9 cellular contexts compared by ENCODE assay signal in the genomic region with DNA sequence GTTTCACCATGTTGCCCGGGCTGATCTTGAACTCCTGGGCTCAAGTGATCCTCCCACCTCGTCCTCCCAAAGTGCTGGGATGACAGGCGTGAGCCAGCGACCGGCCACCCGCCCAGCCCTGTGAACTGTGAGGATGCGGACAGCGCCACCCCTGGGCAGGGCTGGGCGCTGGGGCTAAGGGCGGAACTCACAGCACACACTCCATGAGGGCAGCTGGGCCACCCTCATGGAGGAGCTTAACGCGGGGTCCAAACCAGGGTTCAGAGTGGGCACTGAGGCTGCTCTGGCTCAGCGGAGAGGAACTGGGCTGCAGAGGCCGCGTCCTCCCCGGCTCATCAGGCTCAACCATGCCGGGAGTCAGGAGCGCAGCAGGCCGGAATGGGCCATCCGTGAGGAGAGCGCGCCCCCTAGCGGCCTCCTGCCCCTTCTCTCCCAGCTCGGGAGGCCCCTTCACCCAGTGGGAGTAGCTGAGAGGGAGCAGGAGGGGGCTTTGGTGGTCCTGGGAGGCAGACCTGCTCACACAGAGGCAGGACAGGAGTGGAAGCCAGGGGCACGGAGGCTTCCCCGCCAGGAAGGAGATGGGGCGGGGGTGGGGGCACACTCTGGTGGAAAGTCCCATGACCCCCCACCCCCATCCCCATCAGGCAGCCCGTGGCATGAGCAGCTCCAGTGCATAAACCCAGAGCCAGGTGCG. TPM values are rescaled to one million over a fixed set of nuclear protein-coding genes. Genes with fewer than 3 reads are reported as not detected.
DNase-seq lines count a peak whose midpoint lies in the region; ATAC-seq and TF ChIP-seq lines count a peak whose summit lies in the region.
"Had no signal": no experiment of that assay in that cellular context is flagged by ENCODE, and none has a peak within 500 bp of the region (broad histone marks: within the 10 kb centered on the region; RNA-seq: fewer than 3 reads in every experiment).

No MANE protein-coding gene starts in this region.

- H3K4me1 ChIP-seq in IMR-90 (ENCODE audit: control insufficient read depth, insufficient read depth, low read length) (peaks cover 4% of the 10 kb centered on the region), Panc1 (ENCODE audit: control insufficient read depth, insufficient read depth, low read length) (no peaks in the 10 kb centered on the region), fibroblast of lung (ENCODE audit: control insufficient read depth, extremely low read depth, insufficient read depth, low read length) (peaks cover under 1% of the 10 kb centered on the region)

- no peak overlapping the region for H2BK20ac ChIP-seq in IMR-90 (ENCODE audit: low read depth, low read length)

- no peaks in the 10 kb centered on the region for H3K36me3 Mint-ChIP-seq in nephron progenitor cell (ENCODE audit: low read depth)

- H3K23ac ChIP-seq in IMR-90 (ENCODE audit: low read depth, low read length): no peak overlapping the region

- dilution Hi-C loops in IMR-90 (cut with HindIII; ENCODE audit: low sequenced_read_pairs, unreplicated experiment): no loop called here

- H4K20me1 ChIP-seq in IMR-90 (ENCODE audit: insufficient read depth, low read length) (peaks cover 16% of the 10 kb centered on the region), fibroblast of lung (ENCODE audit: control insufficient read depth, extremely low read depth, insufficient read depth, low read length) (no peaks in the 10 kb centered on the region)

- H2AFZ ChIP-seq in IMR-90 (replicated peaks; ENCODE audit: low read length, poor library complexity) (peak overlapping the region; percentile 88), fibroblast of lung (ENCODE audit: low read length) (no peak overlapping the region)

- H3K27ac ChIP-seq in IMR-90 (ENCODE audit: insufficient read depth, low read length) (no peak overlapping the region), Panc1 (ENCODE audit: low read length) (no peak overlapping the region), fibroblast of lung (ENCODE audit: insufficient read depth, low read length) (no peak overlapping the region)

- H3K4me2 ChIP-seq in IMR-90 (ENCODE audit: low read depth, low read length): peak overlapping the region; percentile 9; the same call in 1 of the 2 replicates
- H3K4me2 ChIP-seq in fibroblast of lung (ENCODE audit: extremely low read depth, insufficient read depth, low read length): peak overlapping the region; percentile 11

- H3K14ac ChIP-seq in IMR-90 (replicated peaks; ENCODE audit: low read depth, low read length): no peak overlapping the region

- peaks cover 0 to 14% of the 10 kb centered on the region in 2 experiments; a peak in 1 of 4 replicates for H3K79me1 ChIP-seq in IMR-90 (ENCODE audit: low read depth in 1 of 2, low read length in 2 of 2)

- H2AK5ac ChIP-seq in IMR-90 (ENCODE audit: low read depth, low read length): peak overlapping the region; percentile 76

- H3K9ac ChIP-seq in IMR-90 (ENCODE audit: low read depth, low read length): no peak overlapping the region
- no peak overlapping the region for H3K9ac ChIP-seq in fibroblast of lung (ENCODE audit: insufficient read depth, low read length)

- H3K4ac ChIP-seq in IMR-90 (ENCODE audit: low read depth, low read length): peak overlapping the region; percentile 64; the same call in 1 of the 2 replicates

- 0 out of 4 replicates have a peak overlapping the region, but pooled peaks of 1 of the 2 experiments have one; percentile 6 for H4K8ac ChIP-seq in IMR-90 (ENCODE audit: low read depth in 2 of 2, low read length in 2 of 2)

- WGBS in IMR-90 (ENCODE audit: extremely low coverage in 2 of 2, insufficient read length in 1 of 2), 2 experiments: 51% methylated on average over 10 of the region's 29 CpGs; no CpG with 5 or more reads in 1 of the 2 experiments

- TF ChIP-seq CTCF in IMR-90 (conservative IDR thresholded peaks at IDR 0.05; ENCODE audit: low read depth, low read length) (peak; percentile 80), Panc1 (IDR thresholded peaks at IDR 0.05) (peak; percentile 97), fibroblast of lung (conservative IDR thresholded peaks at IDR 0.05 in 1 of 2, IDR thresholded peaks at IDR 0.05 in 1 of 2; ENCODE audit: low read depth in 1 of 2, low read length in 2 of 2) (peak; percentile 63 to 77), nephron progenitor cell (IDR thresholded peaks at IDR 0.05) (peak; percentile 96)

- 0 out of 2 replicates have a peak overlapping the region, but pooled peaks have one; percentile 39 for H4K91ac ChIP-seq in IMR-90 (ENCODE audit: insufficient read depth, low read depth, low read length)

- H3K4me1 Mint-ChIP-seq in nephron progenitor cell: peaks cover 18% of the 10 kb centered on the region

- no peak overlapping the region for H3K18ac ChIP-seq in IMR-90 (ENCODE audit: low read depth, low read length)

- ATAC-seq in IMR-90 (ENCODE audit: low read depth) (peak; percentile 97), Panc1 (peak; percentile 92), HG03196 (IDR thresholded peaks at IDR 0.05; ENCODE audit: unreplicated experiment) (no peak)

- TF ChIP-seq POLR2A in IMR-90 (IDR thresholded peaks at IDR 0.05; ENCODE audit: low read depth, low read length): peak; percentile 44; the same call in 1 of the 2 replicates

- in situ Hi-C loops in IMR-90 (cut with MboI; ENCODE audit: low sequenced_read_pairs): no loop called here
- in situ Hi-C loops in Panc1 (cut with HindIII; ENCODE audit: low pct_unique_long_range_greater_than_20kb, low sequenced_read_pairs): no loop called here

- no peak overlapping the region for H4K5ac ChIP-seq in IMR-90 (ENCODE audit: low read depth, low read length)

- H3K36me3 ChIP-seq in IMR-90 (ENCODE audit: control insufficient read depth, insufficient read depth, low read length) (peaks cover 25% of the 10 kb centered on the region), Panc1 (ENCODE audit: control insufficient read depth, insufficient read depth, low read length) (peaks cover 2% of the 10 kb centered on the region; the same call in 1 of the 2 replicates), fibroblast of lung (ENCODE audit: control insufficient read depth, insufficient read depth, low read length) (peaks cover 14% of the 10 kb centered on the region)

- H3K27me3 ChIP-seq in IMR-90 (ENCODE audit: control insufficient read depth, insufficient read depth, low read length) (no peaks in the 10 kb centered on the region), Panc1 (ENCODE audit: control insufficient read depth, insufficient read depth, low read length) (no peaks in the 10 kb centered on the region), fibroblast of lung (ENCODE audit: control insufficient read depth, insufficient read depth, low read length) (no peaks in the 10 kb centered on the region)

- no TSS peak for BruUV-seq in IMR-90 (replicated peaks; lab: Mats Ljungman, UMichigan)
- BruUV-seq in Panc1 (replicated peaks; lab: Mats Ljungman, UMichigan): no TSS peak

- H2AK9ac ChIP-seq in IMR-90 (replicated peaks; ENCODE audit: low read depth, low read length, poor library complexity): peak overlapping the region; percentile 50

- peak; percentile 95 for TF ChIP-seq RAD21 in IMR-90 (IDR thresholded peaks at IDR 0.05; ENCODE audit: low read length)

- DNase-seq in DMS79 (lab: John Stamatoyannopoulos, UW) (peak; percentile 8), IMR-90 (peak; percentile 62), Panc1 (ENCODE audit: low read depth, low spot score) (no peak), fibroblast of lung (ENCODE audit: low read depth in 2 of 2) (peak; percentile 55 to 72), nephron progenitor cell (peak; percentile 97), superior temporal gyrus (ENCODE audit: extremely low spot score) (peak; percentile 88)
- peak; percentile 77 to 83 for DNase-seq in activated T-cell treated with anti-CD3 and anti-CD28 coated beads, Interleukin-2, amount 50 U/mL, for 48 hours

- CTCF ChIA-PET in IMR-90 (lab: Yijun Ruan, JAX) (interaction anchor here (0.6 to 2.0 kb wide), 21 partner anchors 8 to 213 kb away, joined by 3 to 13 read pairs (median 4); partner anchors contain the start of genes PAM16 and TFAP4), Panc1 (lab: Charles Lee) (interaction anchor here (0.6 to 3.1 kb wide), 17 partner anchors 9 to 1002 kb away, joined by 3 to 35 read pairs (median 5); partner anchors contain the start of gene PAM16)

- H3K9me3 ChIP-seq in IMR-90 (ENCODE audit: control insufficient read depth, insufficient read depth, low read length) (no peaks in the 10 kb centered on the region), Panc1 (ENCODE audit: control insufficient read depth, insufficient read depth, low read depth, low read length) (no peaks in the 10 kb centered on the region), fibroblast of lung (ENCODE audit: control insufficient read depth, insufficient read depth, low read depth, low read length) (no peaks in the 10 kb centered on the region)

- H3K4me3 ChIP-seq in IMR-90 (ENCODE audit: insufficient read depth, low read depth, low read length) (no peak overlapping the region), Panc1 (ENCODE audit: low read depth in 2 of 2, low read length in 2 of 2) (no peak overlapping the region), fibroblast of lung (replicated peaks in 1 of 4; ENCODE audit: control extremely low read depth in 1 of 4, insufficient read depth in 1 of 4, low read depth in 3 of 4, low read length in 4 of 4) (no peak overlapping the region)

- H3K27me3 Mint-ChIP-seq in nephron progenitor cell (ENCODE audit: low read depth, poor library complexity): no peaks in the 10 kb centered on the region

- H3K79me2 ChIP-seq in fibroblast of lung (ENCODE audit: control insufficient read depth, insufficient read depth, low read length): no peaks in the 10 kb centered on the region

- H2BK15ac ChIP-seq in IMR-90 (ENCODE audit: low read depth, low read length): no peak overlapping the region

- no peak overlapping the region for H2BK5ac ChIP-seq in IMR-90 (ENCODE audit: low read depth, low read length, poor library complexity, severe bottlenecking)

- no peak overlapping the region for H3K27ac Mint-ChIP-seq in nephron progenitor cell
- H3K27ac Mint-ChIP-seq: T-helper 1 cell treated with Interleukin-12 subunit alpha and Interleukin-12 subunit beta and Interleukin-4 antibody, amounts not matched to agents 30 μg/mL and 1 μg/mL, for 36 hours had no signal

- H3K4me3 Mint-ChIP-seq in nephron progenitor cell: peak overlapping the region; percentile 40
- H3K4me3 Mint-ChIP-seq: T-helper 1 cell treated with Interleukin-12 subunit alpha and Interleukin-12 subunit beta and Interleukin-4 antibody, amounts not matched to agents 30 μg/mL and 1 μg/mL, for 36 hours had no signal

- H3K56ac ChIP-seq in IMR-90 (ENCODE audit: extremely low read depth, insufficient read depth, low read length): no peak overlapping the region

- H2BK120ac ChIP-seq in IMR-90 (ENCODE audit: low read depth, low read length): no peak overlapping the region

- intact Hi-C loops in IMR-90 (cut with micrococcal nuclease): loop anchor here (1.0 to 5.0 kb wide), 3 partner anchors 43 to 130 kb away; partner anchors contain the start of gene TFAP4
- intact Hi-C loops in Panc1 (cut with micrococcal nuclease; ENCODE audit: unreplicated experiment): no loop called here

- peaks cover 3% of the 10 kb centered on the region for H3K9me1 ChIP-seq in IMR-90 (ENCODE audit: insufficient read depth, low read length)

- POLR2A ChIA-PET in IMR-90 (lab: Charles Lee; ENCODE audit: unreplicated experiment): no interaction called here
- POLR2A ChIA-PET in Panc1 (lab: Charles Lee): no interaction called here

- H3K9me3 Mint-ChIP-seq in nephron progenitor cell: no peaks in the 10 kb centered on the region
- H3K9me3 Mint-ChIP-seq: T-helper 1 cell treated with Interleukin-12 subunit alpha and Interleukin-12 subunit beta and Interleukin-4 antibody, amounts not matched to agents 30 μg/mL and 1 μg/mL, for 36 hours had no signal

RNA-seq across cellular contexts. Expression of gene CORO7, which starts 13.8 kb away (rescaled TPM):
- total RNA-seq in IMR-90 (2012; rRNA removed): 6.3 and 7.8 TPM in 2 replicates
- 23.6 and 26.7 TPM in 2 replicates for polyA plus RNA-seq in IMR-90 (2012; rRNA removed)
- 4.2 and 9.3 TPM in 2 replicates for polyA plus RNA-seq in IMR-90 (2012; cell fraction: cytosol; rRNA removed)
- polyA plus RNA-seq in IMR-90 (2012; cell fraction: nucleus; rRNA removed; ENCODE audit: low replicate concordance): 135 and 301 TPM in 2 replicates
- total RNA-seq in Panc1 (2021; ENCODE audit: unreplicated experiment): 37.5 TPM
- 27.7 TPM for polyA plus RNA-seq in Panc1 (2012; ENCODE audit: insufficient read length)
- total RNA-seq in fibroblast of lung: 5.4 and 11.1 TPM in 2 replicates
- 5.6 and 6.1 TPM in 2 replicates for polyA plus RNA-seq in fibroblast of lung
- 7.2 and 8.6 TPM in 2 replicates for polyA plus RNA-seq in fibroblast of lung (2012)
- polyA minus RNA-seq in fibroblast of lung (ENCODE audit: low replicate concordance): 16.1 and 18.2 TPM in 2 replicates

RNA-seq across cellular contexts. Expression of gene DNAJA3, which starts 23.1 kb away (rescaled TPM):
- total RNA-seq in IMR-90 (2012; rRNA removed): 36.9 and 38.0 TPM in 2 replicates
- 40.2 TPM in 2 replicates for polyA plus RNA-seq in IMR-90 (2012; rRNA removed)
- polyA plus RNA-seq in IMR-90 (2012; cell fraction: cytosol; rRNA removed): 28.2 and 36.0 TPM in 2 replicates
- 75.3 and 86.2 TPM in 2 replicates for polyA plus RNA-seq in IMR-90 (2012; cell fraction: nucleus; rRNA removed; ENCODE audit: low replicate concordance)
- 68.7 TPM for total RNA-seq in Panc1 (2021; ENCODE audit: unreplicated experiment)
- 73.2 TPM for polyA plus RNA-seq in Panc1 (2012; ENCODE audit: insufficient read length)
- total RNA-seq in fibroblast of lung: 59.8 and 66.1 TPM in 2 replicates
- 27.8 and 39.8 TPM in 2 replicates for polyA plus RNA-seq in fibroblast of lung
- polyA plus RNA-seq in fibroblast of lung (2012): 22.3 and 32.2 TPM in 2 replicates
- polyA minus RNA-seq in fibroblast of lung (ENCODE audit: low replicate concordance): 30.6 and 36.4 TPM in 2 replicates

RNA-seq across cellular contexts. Expression of gene VASN, which starts 30.9 kb away (rescaled TPM):
- total RNA-seq in IMR-90 (2012; rRNA removed): 9.3 and 10.3 TPM in 2 replicates
- 83.8 and 87.2 TPM in 2 replicates for polyA plus RNA-seq in IMR-90 (2012; rRNA removed)
- polyA plus RNA-seq in IMR-90 (2012; cell fraction: cytosol; rRNA removed): 83.6 and 183 TPM in 2 replicates
- polyA plus RNA-seq in IMR-90 (2012; cell fraction: nucleus; rRNA removed; ENCODE audit: low replicate concordance): 42.8 and 134 TPM in 2 replicates
- 33.5 TPM for total RNA-seq in Panc1 (2021; ENCODE audit: unreplicated experiment)
- 34.7 TPM for polyA plus RNA-seq in Panc1 (2012; ENCODE audit: insufficient read length)
- total RNA-seq in fibroblast of lung: 57.0 and 79.4 TPM in 2 replicates
- polyA plus RNA-seq in fibroblast of lung: 30.6 and 61.9 TPM in 2 replicates
- 85.6 and 136 TPM in 2 replicates for polyA plus RNA-seq in fibroblast of lung (2012)
- 42.0 and 88.8 TPM in 2 replicates for polyA minus RNA-seq in fibroblast of lung (ENCODE audit: low replicate concordance)

RNA-seq across cellular contexts. Expression of gene PAM16, which starts 51.5 kb away (rescaled TPM):
- total RNA-seq in IMR-90 (2012; rRNA removed) (17.9 and 25.6 TPM in 2 replicates), Panc1 (2021; ENCODE audit: unreplicated experiment) (104 TPM), fibroblast of lung (24.4 and 34.3 TPM in 2 replicates)
- polyA plus RNA-seq in IMR-90 (2012; rRNA removed) (48.4 and 69.5 TPM in 2 replicates), fibroblast of lung (14.8 and 19.9 TPM in 2 replicates)
- 84.0 and 105 TPM in 2 replicates for polyA plus RNA-seq in IMR-90 (2012; cell fraction: cytosol; rRNA removed)
- 70.0 and 101 TPM in 2 replicates for polyA plus RNA-seq in IMR-90 (2012; cell fraction: nucleus; rRNA removed; ENCODE audit: low replicate concordance)
- polyA plus RNA-seq in Panc1 (2012; ENCODE audit: insufficient read length): 105 TPM
- polyA plus RNA-seq in fibroblast of lung (2012): 28.6 and 37.1 TPM in 2 replicates
- polyA minus RNA-seq in fibroblast of lung (ENCODE audit: low replicate concordance): 9.2 and 9.5 TPM in 2 replicates
